Comparison of ENCODE assay signal across 8 cellular contexts in genomic region chr2:112056626-112056987, GRCh38. TPM values are rescaled to one million over a fixed set of nuclear protein-coding genes. Genes with fewer than 3 reads are reported as not detected.
A peak's percentile ranks its signal among the peaks of the same experiment; 100 is the strongest.
DNase-seq lines count a peak whose midpoint lies in the region; ATAC-seq and TF ChIP-seq lines count a peak whose summit lies in the region.

No MANE protein-coding gene starts in this region.

- peak overlapping the region; percentile 91; the same call in 1 of the 2 replicates for H2AFZ ChIP-seq in PC-9
- peak overlapping the region; percentile 95 for H2AFZ ChIP-seq in parathyroid adenoma

- H3K4me3 ChIP-seq in Caco-2 (ENCODE audit: low read depth, low read length) = peak overlapping the region; percentile 87
- H3K4me3 ChIP-seq in PC-9 = peak overlapping the region; percentile 87
- H3K4me3 ChIP-seq in parathyroid adenoma (ENCODE audit: low read depth, low read length) = peak overlapping the region; percentile 86

- POLR2A ChIA-PET in Caco-2 (lab: Charles Lee) = no interaction called here
- POLR2A ChIA-PET in PC-9 (lab: Charles Lee; ENCODE audit: unreplicated experiment) = no interaction called here

- ATAC-seq in GM21529 (IDR thresholded peaks at IDR 0.05; ENCODE audit: unreplicated experiment) = no peak

- peaks cover 8% of the 10 kb centered on the region; the same call in 1 of the 2 replicates for H4K20me1 ChIP-seq in PC-9 (ENCODE audit: insufficient read depth)

- intact Hi-C loops in Caco-2 (cut with micrococcal nuclease; ENCODE audit: unreplicated experiment) = no loop called here
- intact Hi-C loops in PC-9 (cut with micrococcal nuclease; ENCODE audit: unreplicated experiment) = loop anchor here (10.0 kb wide), 2 partner anchors 198 to 668 kb away; partner anchors contain the start of genes NT5DC4 and ZC3H8

- H3K9me3 ChIP-seq in Caco-2 = no peaks in the 10 kb centered on the region
- no peaks in the 10 kb centered on the region for H3K9me3 ChIP-seq in PC-9 (ENCODE audit: insufficient read depth, low read depth)
- H3K9me3 ChIP-seq in parathyroid adenoma (ENCODE audit: control insufficient read depth, low read length) = no peaks in the 10 kb centered on the region

- no peaks in the 10 kb centered on the region for H3K9me3 Mint-ChIP-seq in Caco-2 (ENCODE audit: unreplicated experiment)

- H3K4me2 ChIP-seq in PC-9 (peak overlapping the region; percentile 89), parathyroid adenoma (ENCODE audit: low read length) (peak overlapping the region; percentile 97)

- no peak overlapping the region for H3K9ac ChIP-seq in parathyroid adenoma

- H3K27ac Mint-ChIP-seq in Caco-2 (ENCODE audit: unreplicated experiment) = peak overlapping the region; percentile 72

- DNase-seq in Caco-2 = no peak
- DNase-seq in PC-9 = no peak
- no peak for DNase-seq in epithelial cell of prostate (ENCODE audit: low read depth, low spot score)
- DNase-seq in stimulated activated naive CD4-positive, alpha-beta T cell treated with Interleukin-2 at 50 U/mL for 16 hours (lab: John Stamatoyannopoulos, UW) = no peak
- DNase-seq in NCI-H526 treated with DMSO at 0.1 percent for 48 hours (lab: John Stamatoyannopoulos, UW) = no peak
- DNase-seq in DMS153 treated with DMSO at 0.1 percent for 48 hours (lab: John Stamatoyannopoulos, UW; ENCODE audit: unreplicated experiment) = no peak

- H3K27me3 ChIP-seq in Caco-2 (replicated peaks; ENCODE audit: control insufficient read depth, insufficient read depth, low read length) (no peaks in the 10 kb centered on the region), PC-9 (ENCODE audit: insufficient read depth, low read depth) (no peaks in the 10 kb centered on the region), parathyroid adenoma (ENCODE audit: control insufficient read depth, insufficient read depth, low read length) (no peaks in the 10 kb centered on the region)

- H3F3A ChIP-seq in PC-9 (ENCODE audit: insufficient read depth, low read depth) = peaks cover 31% of the 10 kb centered on the region

- peak overlapping the region; percentile 85 for H3K4me3 Mint-ChIP-seq in Caco-2 (ENCODE audit: unreplicated experiment)

- TF ChIP-seq CTCF in Caco-2 (IDR thresholded peaks at IDR 0.05; ENCODE audit: insufficient read depth in 1 of 2, low read depth in 1 of 2, low read length in 1 of 2, severe bottlenecking in 1 of 2, unreplicated experiment in 1 of 2) = no peak
- TF ChIP-seq CTCF in PC-9 (conservative IDR thresholded peaks at IDR 0.05) = no peak
- no peak for TF ChIP-seq CTCF in parathyroid adenoma (IDR thresholded peaks at IDR 0.05)

- H3K79me2 ChIP-seq in PC-9 (ENCODE audit: low read depth) = peaks cover 56% of the 10 kb centered on the region
- peaks cover 27% of the 10 kb centered on the region for H3K79me2 ChIP-seq in parathyroid adenoma

- H3K36me3 ChIP-seq in Caco-2 (ENCODE audit: control insufficient read depth, insufficient read depth, low read length) = no peaks in the 10 kb centered on the region
- H3K36me3 ChIP-seq in PC-9 (ENCODE audit: low read depth) = peaks cover 20% of the 10 kb centered on the region; the same call in 1 of the 2 replicates
- no peaks in the 10 kb centered on the region for H3K36me3 ChIP-seq in parathyroid adenoma (ENCODE audit: control insufficient read depth, insufficient read depth, low read length)

- no peaks in the 10 kb centered on the region for H3K27me3 Mint-ChIP-seq in Caco-2 (ENCODE audit: insufficient read depth, unreplicated experiment)

- no TSS peak for BruUV-seq in Caco-2 (replicated peaks; lab: Mats Ljungman, UMichigan)
- no TSS peak for BruUV-seq in PC-9 (replicated peaks; lab: Mats Ljungman, UMichigan)

- H3K9me2 ChIP-seq in PC-9 (ENCODE audit: insufficient read depth) = no peaks in the 10 kb centered on the region

- H3K36me3 Mint-ChIP-seq in Caco-2 (ENCODE audit: insufficient read depth, unreplicated experiment) = peaks cover 19% of the 10 kb centered on the region

- H3K4me1 Mint-ChIP-seq in Caco-2 (ENCODE audit: low read depth, unreplicated experiment) = peaks cover 14% of the 10 kb centered on the region

- CTCF ChIA-PET in Caco-2 (lab: Charles Lee) = no interaction called here
- CTCF ChIA-PET in PC-9 (lab: Charles Lee) = no interaction called here

- H3K27ac ChIP-seq in PC-9 (peak overlapping the region; percentile 71), epithelial cell of prostate (peak overlapping the region; percentile 96), parathyroid adenoma (peak overlapping the region; percentile 93)

- H3K4me1 ChIP-seq in Caco-2 = peaks cover 13% of the 10 kb centered on the region
- peaks cover 30% of the 10 kb centered on the region for H3K4me1 ChIP-seq in PC-9 (replicated peaks; ENCODE audit: insufficient read depth)
- peaks cover 6% of the 10 kb centered on the region for H3K4me1 ChIP-seq in parathyroid adenoma

RNA-seq across cellular contexts. Expression of gene TMEM87B, which starts 1.5 kb away (rescaled TPM):
- total RNA-seq in Caco-2 (2022) (16.3 and 17.1 TPM in 2 replicates), PC-9 (2021) (20.1 and 24.4 TPM in 2 replicates)
